ENCODE assay signal across 1 cellular context in the genomic region with DNA sequence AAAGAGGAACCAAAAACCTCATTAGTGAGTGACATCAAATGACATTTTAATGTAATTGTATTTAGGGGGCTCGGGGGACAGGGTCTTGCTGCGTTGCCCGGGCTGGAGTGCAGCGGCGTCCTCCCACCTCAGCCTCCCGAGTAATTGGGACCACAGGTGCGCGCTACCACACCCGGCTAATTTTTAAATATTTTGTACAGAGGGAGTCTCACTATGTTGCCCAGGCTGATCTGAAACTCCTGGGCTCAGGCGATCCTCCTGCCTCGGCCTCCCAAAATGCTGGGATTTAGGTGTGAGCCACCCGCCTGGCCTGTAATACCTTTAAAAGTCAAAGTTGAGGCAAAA.
TF ChIP-seq lines count a peak whose summit lies in the region.

No MANE protein-coding gene starts in this region.

TF ChIP-seq in H1, 55 proteins besides CTCF, POLR2A, EP300 and RAD21:
- TF ChIP-seq TCF12 (IDR thresholded peaks at IDR 0.05; ENCODE audit: low read depth, low read length) (no peak), KDM1A (IDR thresholded peaks at IDR 0.05; ENCODE audit: borderline replicate concordance, low read length) (peak; percentile 77; the same call in 1 of the 2 replicates)
- TF ChIP-seq, protein P1, sequence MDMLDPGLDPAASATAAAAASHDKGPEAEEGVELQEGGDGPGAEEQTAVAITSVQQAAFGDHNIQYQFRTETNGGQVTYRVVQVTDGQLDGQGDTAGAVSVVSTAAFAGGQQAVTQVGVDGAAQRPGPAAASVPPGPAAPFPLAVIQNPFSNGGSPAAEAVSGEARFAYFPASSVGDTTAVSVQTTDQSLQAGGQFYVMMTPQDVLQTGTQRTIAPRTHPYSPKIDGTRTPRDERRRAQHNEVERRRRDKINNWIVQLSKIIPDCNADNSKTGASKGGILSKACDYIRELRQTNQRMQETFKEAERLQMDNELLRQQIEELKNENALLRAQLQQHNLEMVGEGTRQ (IDR thresholded peaks at IDR 0.05; ENCODE audit: low read length): no peak
